Comparison of ENCODE assay signal across 1 cellular context in genomic region chr17:49788443-49789277, GRCh38.
A peak's percentile ranks its signal among the peaks of the same experiment; 100 is the strongest.
TF ChIP-seq lines count a peak whose summit lies in the region.

TSS of gene KAT7 (plus strand) at chr17:49788681. CDS start at chr17:49788835, 154 bp downstream.

TF ChIP-seq in GM23338, 12 proteins besides CTCF, POLR2A, EP300 and RAD21 (continued from another document):
- TF ChIP-seq REST (IDR thresholded peaks at IDR 0.05; ENCODE audit: unreplicated experiment), result no peak
- TF ChIP-seq ZNF114 (CRISPR knock-in tag; IDR thresholded peaks at IDR 0.05), result no peak
- TF ChIP-seq JUNB (IDR thresholded peaks at IDR 0.05; ENCODE audit: unreplicated experiment), result no peak
- no peak for TF ChIP-seq ZNF331 (CRISPR knock-in tag; IDR thresholded peaks at IDR 0.05; ENCODE audit: low read depth)
- TF ChIP-seq CREB1 (CRISPR knock-in tag; IDR thresholded peaks at IDR 0.05; ENCODE audit: low read depth), result peak; percentile 95
- TF ChIP-seq STAT1 (IDR thresholded peaks at IDR 0.05; ENCODE audit: unreplicated experiment), result no peak
- TF ChIP-seq ZNF462 (CRISPR knock-in tag; IDR thresholded peaks at IDR 0.05), result no peak
- TF ChIP-seq NANOG (IDR thresholded peaks at IDR 0.05; ENCODE audit: borderline replicate concordance), result no peak
- peak; percentile 92 for TF ChIP-seq POLR2AphosphoS5 (IDR thresholded peaks at IDR 0.05; ENCODE audit: low read depth)
